In genomic region chr6:166483556-166484250, GRCh38 we compare ENCODE assay signal across 26 cellular contexts.
"Had no signal": no experiment of that assay in that cellular context is flagged by ENCODE, and none has a peak within 500 bp of the region (broad histone marks: within the 10 kb centered on the region; RNA-seq: fewer than 3 reads in every experiment).

No MANE protein-coding gene starts in this region.

- H3K9me3 Mint-ChIP-seq: activated naive CD4-positive, alpha-beta T cell treated with anti-CD3 and anti-CD28 coated beads for 36 hours; natural killer cell had no signal

- H3K4me3 ChIP-seq: breast epithelium, coronary artery, esophagus squamous epithelium, gastroesophageal sphincter, heart left ventricle, lung, right lobe of liver, testis, upper lobe of left lung had no signal

- H3K36me3 Mint-ChIP-seq: natural killer cell had no signal

- H3K27me3 ChIP-seq: breast epithelium, esophagus squamous epithelium, gastroesophageal sphincter, heart left ventricle, right lobe of liver, testis, upper lobe of left lung had no signal

- H3K9ac ChIP-seq: parathyroid adenoma had no signal

- H2AFZ ChIP-seq: parathyroid adenoma had no signal

- H3K4me3 Mint-ChIP-seq: activated CD4-positive, alpha-beta memory T cell treated with anti-CD3 and anti-CD28 coated beads, Interleukin-2, amount 10 ng/mL, durations not matched to agents 7 days and 5 days; activated CD4-positive, alpha-beta T cell treated with anti-CD3 and anti-CD28 coated beads, Interleukin-2, amount 10 ng/mL, durations not matched to agents 24 days and 14 days; activated naive CD4-positive, alpha-beta T cell treated with anti-CD3 and anti-CD28 coated beads for 36 hours; activated naive CD8-positive, alpha-beta T cell treated with anti-CD3 and anti-CD28 coated beads, Interleukin-2, amount 10 ng/mL, durations not matched to agents 7 days and 5 days; activated T-cell treated with anti-CD3 and anti-CD28 coated beads, Interleukin-2, amount 50 U/mL, for 72 hours; natural killer cell; T-helper 2 cell treated with Interferon-gamma antibody and Interleukin-4, amounts not matched to agents 5 μg/mL and 100 μg/mL, for 36 hours had no signal

- FAIRE-seq: islet of Langerhans, small intestine had no signal

- H3K9me3 ChIP-seq: breast epithelium, esophagus squamous epithelium, gastroesophageal sphincter, heart left ventricle, right lobe of liver, testis, upper lobe of left lung had no signal

- H3K4me1 ChIP-seq: breast epithelium, gastroesophageal sphincter, parathyroid adenoma, right lobe of liver, testis had no signal

- H3K27me3 Mint-ChIP-seq: activated CD4-positive, alpha-beta memory T cell treated with anti-CD3 and anti-CD28 coated beads, Interleukin-2, amount 10 ng/mL, durations not matched to agents 7 days and 5 days; activated CD4-positive, alpha-beta T cell treated with anti-CD3 and anti-CD28 coated beads, Interleukin-2, amount 10 ng/mL, durations not matched to agents 24 days and 14 days; activated naive CD8-positive, alpha-beta T cell treated with anti-CD3 and anti-CD28 coated beads, Interleukin-2, amount 10 ng/mL, durations not matched to agents 7 days and 5 days had no signal

- ATAC-seq: activated CD4-positive, CD25-positive, alpha-beta regulatory T cell treated with anti-CD3 and anti-CD28 coated beads, Interleukin-2, amount 50 U/mL, for 24 hours; activated T-cell treated with anti-CD3 and anti-CD28 coated beads, Interleukin-2, amount 50 U/mL, for 72 hours; gastroesophageal sphincter; heart left ventricle; natural killer cell; right lobe of liver had no signal

- H3K27ac Mint-ChIP-seq: activated CD4-positive, alpha-beta memory T cell treated with anti-CD3 and anti-CD28 coated beads, Interleukin-2, amount 10 ng/mL, durations not matched to agents 7 days and 5 days; activated CD4-positive, alpha-beta T cell treated with anti-CD3 and anti-CD28 coated beads, Interleukin-2, amount 10 ng/mL, durations not matched to agents 24 days and 14 days; activated naive CD4-positive, alpha-beta T cell treated with anti-CD3 and anti-CD28 coated beads for 36 hours; activated naive CD8-positive, alpha-beta T cell treated with anti-CD3 and anti-CD28 coated beads, Interleukin-2, amount 10 ng/mL, durations not matched to agents 7 days and 5 days; activated T-cell treated with anti-CD3 and anti-CD28 coated beads, Interleukin-2, amount 50 U/mL, for 72 hours; T-helper 2 cell treated with Interferon-gamma antibody and Interleukin-4, amounts not matched to agents 5 μg/mL and 100 μg/mL, for 36 hours had no signal

- DNase-seq: activated CD4-positive, alpha-beta memory T cell treated with anti-CD3 and anti-CD28 coated beads, Interleukin-2, amount 10 ng/mL, durations not matched to agents 7 days and 5 days; activated CD4-positive, alpha-beta T cell treated with anti-CD3 and anti-CD28 coated beads, Interleukin-2, amount 10 ng/mL, durations not matched to agents 24 days and 14 days; activated effector memory CD4-positive, alpha-beta T cell treated with Interleukin-2 at 50 U/mL for 16 hours; activated naive CD4-positive, alpha-beta T cell treated with anti-CD3 and anti-CD28 coated beads for 36 hours; activated naive CD8-positive, alpha-beta T cell treated with anti-CD3 and anti-CD28 coated beads, Interleukin-2, amount 10 ng/mL, durations not matched to agents 7 days and 5 days; activated T-cell treated with anti-CD3 and anti-CD28 coated beads, Interleukin-2, amount 50 U/mL, for 72 hours; amniotic stem cell; esophagus squamous epithelium; natural killer cell; small intestine; stimulated activated CD4-positive, alpha-beta T cell treated with anti-CD3 and anti-CD28 coated beads, Interleukin-15, amount 100 ng/mL, for 24 hours; stimulated activated CD8-positive, alpha-beta memory T cell treated with anti-CD3 and anti-CD28 coated beads, Interleukin-4, amount 100 ng/mL, for 48 hours; stimulated activated naive CD4-positive, alpha-beta T cell; testis; upper lobe of left lung had no signal

- H3K36me3 ChIP-seq: breast epithelium, right lobe of liver had no signal

- H3K27ac ChIP-seq: breast epithelium, coronary artery, esophagus squamous epithelium, gastroesophageal sphincter, heart left ventricle, parathyroid adenoma, right lobe of liver, testis, upper lobe of left lung, VCaP had no signal
